In genomic region chr1:101119289-101119688, GRCh38 we compare ENCODE assay signal across 30 cellular contexts.
"Had no signal": no experiment of that assay in that cellular context is flagged by ENCODE, and none has a peak within 500 bp of the region (broad histone marks: within the 10 kb centered on the region; RNA-seq: fewer than 3 reads in every experiment).

No MANE protein-coding gene starts in this region.

- DNase-seq: activated B cell treated with CpG ODN at 0.5 μM for 24 hours; activated CD4-positive, alpha-beta T cell treated with anti-CD3 and anti-CD28 coated beads for 1 hour; activated CD4-positive, alpha-beta T cell treated with anti-CD3 and anti-CD28 coated beads, Interleukin-2, amount 10 ng/mL, durations not matched to agents 24 days and 14 days; activated CD4-positive, alpha-beta T cell treated with anti-CD3 and anti-CD28 coated beads, Interleukin-2, amount 50 U/mL, for 48 hours; activated CD8-positive, alpha-beta memory T cell treated with anti-CD3 and anti-CD28 coated beads, Interleukin-2, amount 10 ng/mL, durations not matched to agents 7 days and 5 days; activated effector memory CD4-positive, alpha-beta T cell treated with anti-CD3 and anti-CD28 coated beads, Interleukin-2, amount 50 U/mL, for 16 hours; activated naive CD4-positive, alpha-beta T cell treated with Interleukin-2 at 50 U/mL for 16 hours; activated T-cell treated with anti-CD3 and anti-CD28 coated beads, Interleukin-2, amount 50 U/mL, for 24 hours; anterior cingulate cortex; colonic mucosa; KBM-7; MV-4-11; NCI-H1092 treated with DMSO at 0.1 percent for 48 hours; NCI-H1417 treated with DMSO at 0.1 percent for 48 hours; NCI-H1694; NCI-H2029; NCI-H2107; NCI-H2171 treated with DMSO at 0.1 percent for 48 hours; NCI-H345; NCI-H510A; NCI-H526 treated with DMSO at 0.1 percent for 48 hours; NCI-H82; RPMI8226; T-helper 1 cell; T-helper 9 cell had no signal

- H3K9me3 Mint-ChIP-seq: activated B cell treated with CpG ODN at 0.5 μM for 24 hours; activated naive CD4-positive, alpha-beta T cell treated with anti-CD3 and anti-CD28 coated beads, Interleukin-2, amount 50 U/mL, for 72 hours; activated T-cell treated with anti-CD3 and anti-CD28 coated beads, Interleukin-2, amount 50 U/mL, for 24 hours had no signal

- H3K9me3 ChIP-seq: adrenal gland, colonic mucosa had no signal

- H3K36me3 Mint-ChIP-seq: activated naive CD4-positive, alpha-beta T cell treated with anti-CD3 and anti-CD28 coated beads, Interleukin-2, amount 50 U/mL, for 72 hours had no signal

- ATAC-seq: activated CD8-positive, alpha-beta memory T cell treated with anti-CD3 and anti-CD28 coated beads, Interleukin-2, amount 10 ng/mL, durations not matched to agents 7 days and 5 days; activated naive CD4-positive, alpha-beta T cell treated with anti-CD3 and anti-CD28 coated beads, Interleukin-2, amount 50 U/mL, for 72 hours; Panc1; Right ventricle myocardium inferior had no signal

- H3K4me3 Mint-ChIP-seq: activated B cell treated with CpG ODN at 0.5 μM for 24 hours; activated CD4-positive, alpha-beta T cell treated with anti-CD3 and anti-CD28 coated beads, Interleukin-2, amount 10 ng/mL, durations not matched to agents 24 days and 14 days; activated CD8-positive, alpha-beta memory T cell treated with anti-CD3 and anti-CD28 coated beads, Interleukin-2, amount 10 ng/mL, durations not matched to agents 7 days and 5 days; activated T-cell treated with anti-CD3 and anti-CD28 coated beads, Interleukin-2, amount 50 U/mL, for 24 hours had no signal

- H3K27ac ChIP-seq: adrenal gland, colonic mucosa, SK-N-MC had no signal

- H3K27me3 ChIP-seq: adrenal gland, colonic mucosa had no signal

- H3K27me3 Mint-ChIP-seq: activated B cell treated with CpG ODN at 0.5 μM for 24 hours; activated CD4-positive, alpha-beta T cell treated with anti-CD3 and anti-CD28 coated beads, Interleukin-2, amount 10 ng/mL, durations not matched to agents 24 days and 14 days; activated T-cell treated with anti-CD3 and anti-CD28 coated beads, Interleukin-2, amount 50 U/mL, for 24 hours had no signal

- H3K36me3 ChIP-seq: adrenal gland, colonic mucosa had no signal

- H3K27ac Mint-ChIP-seq: activated B cell treated with CpG ODN at 0.5 μM for 24 hours; activated CD4-positive, alpha-beta T cell treated with anti-CD3 and anti-CD28 coated beads, Interleukin-2, amount 10 ng/mL, durations not matched to agents 24 days and 14 days; activated CD8-positive, alpha-beta memory T cell treated with anti-CD3 and anti-CD28 coated beads, Interleukin-2, amount 10 ng/mL, durations not matched to agents 7 days and 5 days; activated naive CD4-positive, alpha-beta T cell treated with anti-CD3 and anti-CD28 coated beads, Interleukin-2, amount 50 U/mL, for 72 hours; activated T-cell treated with anti-CD3 and anti-CD28 coated beads, Interleukin-2, amount 50 U/mL, for 24 hours had no signal
